ENCODE assay signal across 8 cellular contexts in genomic region chr1:192544983-192545393, GRCh38. TPM values are rescaled to one million over a fixed set of nuclear protein-coding genes. Genes with fewer than 3 reads are reported as not detected.
DNase-seq lines count a peak whose midpoint lies in the region; ATAC-seq lines count a peak whose summit lies in the region.

No MANE protein-coding gene starts in this region.

- no peaks in the 10 kb centered on the region for H3K9me3 Mint-ChIP-seq in activated T-cell treated with anti-CD3 and anti-CD28 coated beads, Interleukin-2, amount 50 U/mL, for 72 hours
- H3K9me3 Mint-ChIP-seq in memory B cell = no peaks in the 10 kb centered on the region

- H3K27me3 Mint-ChIP-seq in activated T-cell treated with anti-CD3 and anti-CD28 coated beads, Interleukin-2, amount 50 U/mL, for 72 hours (ENCODE audit: low read depth) = no peaks in the 10 kb centered on the region
- H3K27me3 Mint-ChIP-seq in memory B cell = no peaks in the 10 kb centered on the region

- H3K4me3 Mint-ChIP-seq in activated T-cell treated with anti-CD3 and anti-CD28 coated beads, Interleukin-2, amount 50 U/mL, for 72 hours = peak overlapping the region; percentile 69 to 91
- no peak overlapping the region for H3K4me3 Mint-ChIP-seq in memory B cell

- no peaks in the 10 kb centered on the region for H3K36me3 Mint-ChIP-seq in activated T-cell treated with anti-CD3 and anti-CD28 coated beads, Interleukin-2, amount 50 U/mL, for 72 hours (ENCODE audit: insufficient read depth in 2 of 2)
- no peaks in the 10 kb centered on the region for H3K36me3 Mint-ChIP-seq in memory B cell

- ATAC-seq in activated T-cell treated with anti-CD3 and anti-CD28 coated beads, Interleukin-2, amount 50 U/mL, for 72 hours (replicated peaks in 1 of 2) = peak; percentile 85 to 87
- peak; percentile 59 for ATAC-seq in HG03066 (IDR thresholded peaks at IDR 0.05; ENCODE audit: low read depth, unreplicated experiment)
- ATAC-seq in memory B cell (ENCODE audit: low read depth) = peak; percentile 76
- no peak for ATAC-seq in Right ventricle myocardium inferior

- peaks cover 82% of the 10 kb centered on the region for H3K4me1 Mint-ChIP-seq in activated T-cell treated with anti-CD3 and anti-CD28 coated beads, Interleukin-2, amount 50 U/mL, for 72 hours (ENCODE audit: low read depth)
- H3K4me1 Mint-ChIP-seq in memory B cell = peaks cover 13% of the 10 kb centered on the region

- DNase-seq in activated T-cell treated with anti-CD3 and anti-CD28 coated beads, Interleukin-2, amount 50 U/mL, for 72 hours = peak; percentile 33 to 35
- DNase-seq in activated T-cell treated with anti-CD3 and anti-CD28 coated beads for 4 hours = no peak
- DNase-seq in T-helper 22 cell (ENCODE audit: low read depth) = peak; percentile 21
- DNase-seq in memory B cell (ENCODE audit: low spot score in 2 of 2) = no peak
- no peak for DNase-seq in NCI-H1092 (lab: John Stamatoyannopoulos, UW)
- DNase-seq in activated gamma-delta T cell treated with Interleukin-2 at 50 U/mL for 16 hours = no peak
- DNase-seq in Right ventricle myocardium inferior (ENCODE audit: missing footprints) = no peak

- peak overlapping the region; percentile 90 for H3K27ac Mint-ChIP-seq in activated T-cell treated with anti-CD3 and anti-CD28 coated beads, Interleukin-2, amount 50 U/mL, for 72 hours
- H3K27ac Mint-ChIP-seq in memory B cell = peak overlapping the region; percentile 77

- intact Hi-C loops in Right ventricle myocardium inferior (cut with DNase I) = loop anchor here (5.0 kb wide), 1 partner anchor 53 kb away; no protein-coding TSS in a partner anchor

RNA-seq across cellular contexts. Expression of gene RGS1, which starts 30.6 kb away (rescaled TPM):
- 10 to 100 TPM; 25.8 to 30.7 TPM for total RNA-seq in activated T-cell treated with anti-CD3 and anti-CD28 coated beads, Interleukin-2, amount 50 U/mL, for 72 hours
- total RNA-seq in Right ventricle myocardium inferior = 0.32 TPM

Comparison
In these comparisons a context has a peak if more than half of its experiments do, and no peak if none do; other contexts are left out.
1. DNase-seq: peak in activated T-cell treated with anti-CD3 and anti-CD28 coated beads, Interleukin-2, amount 50 U/mL, for 72 hours (2 of 2) and T-helper 22 cell (single experiment); none in activated T-cell treated with anti-CD3 and anti-CD28 coated beads for 4 hours (single experiment), memory B cell (0 of 2), NCI-H1092 (single experiment), activated gamma-delta T cell treated with Interleukin-2 at 50 U/mL for 16 hours (single experiment) and Right ventricle myocardium inferior (single experiment).
2. RNA of gene RGS1, which starts 30.6 kb away (total RNA-seq): 25.8 to 30.7 TPM in activated T-cell treated with anti-CD3 and anti-CD28 coated beads, Interleukin-2, amount 50 U/mL, for 72 hours; 0.32 TPM in Right ventricle myocardium inferior (single experiment); every median in the first group is over 10 times any median in the second.